ENCODE assay signal across 1 cellular context in genomic region chr5:17132444-17133083, GRCh38.
TF ChIP-seq lines count a peak whose summit lies in the region.

No MANE protein-coding gene starts in this region.

TF ChIP-seq in Ishikawa, 13 proteins besides CTCF, POLR2A, EP300 and RAD21 (continued from another document):
- TF ChIP-seq, protein P1, sequence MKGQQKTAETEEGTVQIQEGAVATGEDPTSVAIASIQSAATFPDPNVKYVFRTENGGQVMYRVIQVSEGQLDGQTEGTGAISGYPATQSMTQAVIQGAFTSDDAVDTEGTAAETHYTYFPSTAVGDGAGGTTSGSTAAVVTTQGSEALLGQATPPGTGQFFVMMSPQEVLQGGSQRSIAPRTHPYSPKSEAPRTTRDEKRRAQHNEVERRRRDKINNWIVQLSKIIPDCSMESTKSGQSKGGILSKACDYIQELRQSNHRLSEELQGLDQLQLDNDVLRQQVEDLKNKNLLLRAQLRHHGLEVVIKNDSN (IDR thresholded peaks at IDR 0.05), result no peak
- TF ChIP-seq TCF12 (IDR thresholded peaks at IDR 0.05; ENCODE audit: low read depth) (no peak), FOXM1 (IDR thresholded peaks at IDR 0.05; ENCODE audit: borderline replicate concordance, low read depth) (no peak), CREB1 (IDR thresholded peaks at IDR 0.05; ENCODE audit: low read depth) (no peak)
